In the genomic region with DNA sequence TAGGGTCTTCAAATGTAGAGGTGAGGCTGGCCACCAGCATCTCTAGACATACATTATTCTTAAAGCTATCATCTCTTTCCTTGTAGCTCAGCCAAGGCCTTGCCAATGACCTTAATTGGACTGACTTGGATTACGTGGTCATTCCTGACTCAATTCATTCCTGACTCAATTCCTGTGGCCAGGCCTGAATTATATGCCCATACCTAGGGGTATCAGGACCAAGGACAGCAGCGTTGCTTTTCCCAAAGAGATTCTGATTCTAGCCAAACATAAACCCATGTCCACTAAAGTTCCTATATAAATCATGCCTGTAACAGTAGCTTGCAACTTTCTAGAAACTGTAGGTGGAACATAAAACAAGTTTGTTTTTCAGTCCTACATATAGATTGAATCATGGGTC, we compare ENCODE assay signal across 14 cellular contexts.
DNase-seq lines count a peak whose midpoint lies in the region; ATAC-seq, FAIRE-seq and TF ChIP-seq lines count a peak whose summit lies in the region.
"Had no signal": no experiment of that assay in that cellular context is flagged by ENCODE, and none has a peak within 500 bp of the region (broad histone marks: within the 10 kb centered on the region; RNA-seq: fewer than 3 reads in every experiment).

No MANE protein-coding gene starts in this region.

- no peak overlapping the region for H3K4me3 Mint-ChIP-seq in nephron progenitor cell
- H3K4me3 Mint-ChIP-seq: CD8-positive, alpha-beta memory T cell had no signal

- no peaks in the 10 kb centered on the region for H3K4me1 Mint-ChIP-seq in nephron progenitor cell

- H3K36me3 Mint-ChIP-seq in nephron progenitor cell (ENCODE audit: low read depth), result no peaks in the 10 kb centered on the region
- H3K36me3 Mint-ChIP-seq: CD8-positive, alpha-beta memory T cell had no signal

- DNase-seq in ELR (ENCODE audit: low read depth) (peak; percentile 4), NCI-H226 (peak; percentile 15), bronchial epithelial cell (ENCODE audit: low read depth) (peak; percentile 39), nephron progenitor cell (peak; percentile 71), small intestine (no peak), NCI-H82 treated with DMSO at 0.1 percent for 48 hours (lab: John Stamatoyannopoulos, UW; ENCODE audit: unreplicated experiment) (no peak), NCI-H345 (lab: John Stamatoyannopoulos, UW) (no peak)
- DNase-seq: activated CD4-positive, alpha-beta T cell treated with anti-CD3 and anti-CD28 coated beads for 4 hours; CD8-positive, alpha-beta memory T cell; NCI-H187; NK-92 treated with Interleukin-12 subunit alpha and Interleukin-12 subunit beta, amount 100 ng/mL, for 24 hours; right cardiac atrium had no signal

- ATAC-seq in GM21423 (IDR thresholded peaks at IDR 0.05; ENCODE audit: unreplicated experiment), result no peak
- ATAC-seq: mucosa of descending colon, right cardiac atrium had no signal

- no peak overlapping the region for H3K27ac ChIP-seq in small intestine (ENCODE audit: low read depth in 1 of 2, low read length in 1 of 2)

- H3K9me3 ChIP-seq in small intestine (ENCODE audit: control insufficient read depth, low read depth), result no peaks in the 10 kb centered on the region
- H3K9me3 ChIP-seq: mucosa of descending colon had no signal

- H3K27ac Mint-ChIP-seq in nephron progenitor cell, result no peak overlapping the region
- H3K27ac Mint-ChIP-seq: CD8-positive, alpha-beta memory T cell had no signal

- 28 to 43% (median 39%) methylated on average over 2 of the region's 2 CpGs for WGBS in small intestine, 3 donors

- no peaks in the 10 kb centered on the region for H3K4me1 ChIP-seq in small intestine (ENCODE audit: control insufficient read depth in 2 of 2, insufficient read depth in 1 of 2, low read depth in 1 of 2, low read length in 1 of 2)

- TF ChIP-seq CTCF in bronchial epithelial cell (IDR thresholded peaks at IDR 0.05; ENCODE audit: insufficient read depth, low read length, severe bottlenecking) (no peak), nephron progenitor cell (IDR thresholded peaks at IDR 0.05) (no peak)

- H3K36me3 ChIP-seq in bronchial epithelial cell (ENCODE audit: control insufficient read depth, insufficient read depth, low read length) (no peaks in the 10 kb centered on the region), small intestine (ENCODE audit: control insufficient read depth in 2 of 2, insufficient read depth in 2 of 2, low read length in 2 of 2) (no peaks in the 10 kb centered on the region)

- FAIRE-seq in bronchial epithelial cell (lab: Jason Lieb, UNC) (no peak), small intestine (lab: Jason Lieb, UNC) (no peak)

- H3K4me3 ChIP-seq in bronchial epithelial cell (ENCODE audit: low read depth, low read length) (no peak overlapping the region), small intestine (ENCODE audit: low read depth in 1 of 2, low read length in 2 of 2) (no peak overlapping the region)
- H3K4me3 ChIP-seq: mucosa of descending colon had no signal

- H3K27me3 ChIP-seq in bronchial epithelial cell (ENCODE audit: control insufficient read depth, insufficient read depth, low read length) (no peaks in the 10 kb centered on the region), small intestine (ENCODE audit: control insufficient read depth in 2 of 2, insufficient read depth in 2 of 2, low read length in 2 of 2) (no peaks in the 10 kb centered on the region)

- no peaks in the 10 kb centered on the region for H3K9me3 Mint-ChIP-seq in nephron progenitor cell

- peaks cover 6% of the 10 kb centered on the region for H3K27me3 Mint-ChIP-seq in nephron progenitor cell (ENCODE audit: low read depth, poor library complexity)

Comparison
In these comparisons a context has a peak if more than half of its experiments do, and no peak if none do; other contexts are left out.
1. DNase-seq: peak in ELR (single experiment), NCI-H226 (single experiment), bronchial epithelial cell (single experiment) and nephron progenitor cell (single experiment); none in small intestine (single experiment), NCI-H82 treated with DMSO at 0.1 percent for 48 hours (single experiment) and NCI-H345 (single experiment).